Comparison of ENCODE assay signal across 2 cellular contexts in genomic region chr18:59663096-59663495, GRCh38.
TF ChIP-seq lines count a peak whose summit lies in the region.

No MANE protein-coding gene starts in this region.

TF ChIP-seq in GM23338, 12 proteins besides CTCF, POLR2A, EP300 and RAD21:
- TF ChIP-seq ZNF462 (CRISPR knock-in tag; IDR thresholded peaks at IDR 0.05) = no peak
- no peak for TF ChIP-seq NANOG (IDR thresholded peaks at IDR 0.05; ENCODE audit: borderline replicate concordance)
- TF ChIP-seq EZH2 (IDR thresholded peaks at IDR 0.05; ENCODE audit: low read depth, unreplicated experiment) = no peak
- TF ChIP-seq POLR2AphosphoS5 (IDR thresholded peaks at IDR 0.05; ENCODE audit: low read depth) = no peak
- no peak for TF ChIP-seq EZH2phosphoT487 (IDR thresholded peaks at IDR 0.05; ENCODE audit: unreplicated experiment)
- TF ChIP-seq REST (IDR thresholded peaks at IDR 0.05; ENCODE audit: unreplicated experiment) = no peak

TF ChIP-seq in SK-N-SH treated with all-trans-retinoic acid at 6 μM for 48 hours, 23 proteins besides CTCF, POLR2A, EP300 and RAD21:
- TF ChIP-seq ESRRG (CRISPR knock-in tag; IDR thresholded peaks at IDR 0.05) = no peak
- no peak for TF ChIP-seq ISL1 (CRISPR knock-in tag; IDR thresholded peaks at IDR 0.05)
- no peak for TF ChIP-seq TCF4 (CRISPR knock-in tag; IDR thresholded peaks at IDR 0.05; ENCODE audit: borderline replicate concordance)
- no peak for TF ChIP-seq ZFP3 (CRISPR knock-in tag; IDR thresholded peaks at IDR 0.05)
- TF ChIP-seq CSDC2 (CRISPR knock-in tag; IDR thresholded peaks at IDR 0.05) = no peak
- no peak for TF ChIP-seq RARB (CRISPR knock-in tag; IDR thresholded peaks at IDR 0.05)
- no peak for TF ChIP-seq ZFP30 (CRISPR knock-in tag; IDR thresholded peaks at IDR 0.05)
- TF ChIP-seq ZNF565 (CRISPR knock-in tag; conservative IDR thresholded peaks at IDR 0.05; ENCODE audit: low read depth) = no peak
- no peak for TF ChIP-seq PPARA (CRISPR knock-in tag; IDR thresholded peaks at IDR 0.05; ENCODE audit: borderline replicate concordance)
- no peak for TF ChIP-seq POU6F1 (CRISPR knock-in tag; IDR thresholded peaks at IDR 0.05; ENCODE audit: borderline replicate concordance, low read depth)
- no peak for TF ChIP-seq BACH2 (CRISPR knock-in tag; IDR thresholded peaks at IDR 0.05; ENCODE audit: borderline replicate concordance)
- TF ChIP-seq TSHZ2 (CRISPR knock-in tag; IDR thresholded peaks at IDR 0.05) = no peak
